9 cellular contexts compared by ENCODE assay signal in the genomic region with DNA sequence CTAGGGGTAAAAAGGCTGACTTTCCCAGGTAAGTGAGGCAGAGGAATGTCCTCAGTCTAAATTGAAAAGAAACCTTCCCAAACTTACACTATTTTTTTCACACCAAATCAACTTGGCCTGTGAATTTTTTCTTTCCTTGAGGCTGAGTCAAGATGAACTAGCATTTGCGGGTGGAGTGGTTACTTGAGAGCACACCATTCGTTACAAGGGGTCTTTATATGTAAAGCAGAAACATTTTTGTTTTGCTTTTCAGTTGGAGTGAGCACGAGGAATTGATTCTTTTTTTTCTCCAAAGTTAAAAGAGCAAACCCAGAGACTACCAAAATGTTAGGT. TPM values are rescaled to one million over a fixed set of nuclear protein-coding genes. Genes with fewer than 3 reads are reported as not detected.
A peak's percentile ranks its signal among the peaks of the same experiment; 100 is the strongest.
DNase-seq lines count a peak whose midpoint lies in the region; ATAC-seq and TF ChIP-seq lines count a peak whose summit lies in the region.
"Had no signal": no experiment of that assay in that cellular context is flagged by ENCODE, and none has a peak within 500 bp of the region (broad histone marks: within the 10 kb centered on the region; RNA-seq: fewer than 3 reads in every experiment).

No MANE protein-coding gene starts in this region.

- H3K36me3 ChIP-seq in brain microvascular endothelial cell (replicated peaks), result no peaks in the 10 kb centered on the region
- H3K36me3 ChIP-seq in testis (ENCODE audit: low read depth, missing control alignments), result no peaks in the 10 kb centered on the region
- H3K36me3 ChIP-seq in mucosa of descending colon (ENCODE audit: low read depth), result no peaks in the 10 kb centered on the region

- ATAC-seq in mucosa of descending colon (no peak), HG03378 (IDR thresholded peaks at IDR 0.05; ENCODE audit: unreplicated experiment) (no peak)

- no peaks in the 10 kb centered on the region for H3K27me3 Mint-ChIP-seq in mesothelial cell of epicardium (ENCODE audit: low read depth)

- no peaks in the 10 kb centered on the region for H3K9me3 Mint-ChIP-seq in mesothelial cell of epicardium

- H3K4me1 ChIP-seq in testis, result peaks cover 33% of the 10 kb centered on the region
- H3K4me1 ChIP-seq in mucosa of descending colon (ENCODE audit: low read depth), result peaks cover 64% of the 10 kb centered on the region

- 21 to 35% methylated on average over 3 of the region's 3 CpGs for WGBS in testis, 2 donors

- intact Hi-C loops in testis (cut with DNase I; ENCODE audit: low total_unique reads), result no loop called here
- intact Hi-C loops in mucosa of descending colon (cut with DNase I, micrococcal nuclease), result loop anchor here in 1 of 2 donors (5.0 kb wide), 1 partner anchor 36 kb away; a partner anchor contains a TSS

- no peak for TF ChIP-seq CTCF in brain microvascular endothelial cell (IDR thresholded peaks at IDR 0.05; ENCODE audit: low read depth, low read length, missing control alignments)
- TF ChIP-seq CTCF in mesothelial cell of epicardium (IDR thresholded peaks at IDR 0.05; ENCODE audit: unreplicated experiment), result no peak
- TF ChIP-seq CTCF in testis (IDR thresholded peaks at IDR 0.05), result no peak
- no peak for TF ChIP-seq CTCF in mucosa of descending colon (IDR thresholded peaks at IDR 0.05)

- H3K4me3 ChIP-seq in brain microvascular endothelial cell (ENCODE audit: low read depth, low read length) (no peak overlapping the region), testis (no peak overlapping the region), mucosa of descending colon (no peak overlapping the region)

- no peaks in the 10 kb centered on the region for H3K27me3 ChIP-seq in brain microvascular endothelial cell (replicated peaks)
- H3K27me3 ChIP-seq in testis, result no peaks in the 10 kb centered on the region

- peak overlapping the region; percentile 99 for H3K27ac Mint-ChIP-seq in mesothelial cell of epicardium

- no peaks in the 10 kb centered on the region for H3K36me3 Mint-ChIP-seq in mesothelial cell of epicardium

- peaks cover 82% of the 10 kb centered on the region for H3K4me1 Mint-ChIP-seq in mesothelial cell of epicardium

- peak overlapping the region; percentile 46 for H3K4me3 Mint-ChIP-seq in mesothelial cell of epicardium

- H3K9me3 ChIP-seq in testis (no peaks in the 10 kb centered on the region), mucosa of descending colon (no peaks in the 10 kb centered on the region)

- DNase-seq in DMS79 treated with DMSO at 0.1 percent for 48 hours (lab: John Stamatoyannopoulos, UW), result peak; percentile 76
- DNase-seq in DMS79 (lab: John Stamatoyannopoulos, UW), result no peak
- peak; percentile 52 for DNase-seq in brain microvascular endothelial cell
- no peak for DNase-seq in mesothelial cell of epicardium (ENCODE audit: low spot score in 2 of 2, unreplicated experiment in 2 of 2)
- DNase-seq in testis, result no peak
- no peak for DNase-seq in mucosa of descending colon
- no peak for DNase-seq in stimulated activated CD4-positive, alpha-beta T cell treated with anti-CD3 and anti-CD28 coated beads, Interleukin-4, amount 100 ng/mL, for 4 hours

- in situ Hi-C loops in brain microvascular endothelial cell (cut with HindIII; ENCODE audit: low pct_ligation_motif_present, low sequenced_read_pairs), result no loop called here

- no peak for TF ChIP-seq POLR2A in testis (IDR thresholded peaks at IDR 0.05)

- H3K27ac ChIP-seq in brain microvascular endothelial cell (peak overlapping the region; percentile 96), testis (peak overlapping the region; percentile 72 to 74)
- H3K27ac ChIP-seq: 22Rv1 had no signal

RNA-seq across cellular contexts. Expression of a gene that starts 36.4 kb away (rescaled TPM):
- 36.4 to 38.4 TPM (median 38.3 TPM) in 3 replicates for total RNA-seq in mesothelial cell of epicardium
- 10 to 100 TPM; 17.6 to 23.6 TPM for total RNA-seq in testis
- polyA plus RNA-seq in testis (ENCODE audit: insufficient read depth, low read depth, low replicate concordance), result 5.1 TPM
- 10 to 100 TPM; 15.2 to 26.4 (median 15.8) TPM for total RNA-seq in mucosa of descending colon

Comparison
In these comparisons a context has a peak if more than half of its experiments do, and no peak if none do; other contexts are left out.
1. DNase-seq: peak in DMS79 treated with DMSO at 0.1 percent for 48 hours (single experiment) and brain microvascular endothelial cell (single experiment); none in DMS79 (single experiment), mesothelial cell of epicardium (0 of 2), testis (single experiment), mucosa of descending colon (0 of 3) and stimulated activated CD4-positive, alpha-beta T cell treated with anti-CD3 and anti-CD28 coated beads, Interleukin-4, amount 100 ng/mL, for 4 hours (0 of 2).